In genomic region chr15:25798207-25798931, GRCh38 we compare ENCODE assay signal across 18 cellular contexts.
A peak's percentile ranks its signal among the peaks of the same experiment; 100 is the strongest.
DNase-seq lines count a peak whose midpoint lies in the region; FAIRE-seq and TF ChIP-seq lines count a peak whose summit lies in the region.
"Had no signal": no experiment of that assay in that cellular context is flagged by ENCODE, and none has a peak within 500 bp of the region (broad histone marks: within the 10 kb centered on the region; RNA-seq: fewer than 3 reads in every experiment).

No MANE protein-coding gene starts in this region.

- H2BK120ac ChIP-seq in mesenchymal stem cell (ENCODE audit: low read depth, low read length): no peak overlapping the region

- no peak overlapping the region for H3K23ac ChIP-seq in mesenchymal stem cell (ENCODE audit: low read length in 2 of 2)

- no peak overlapping the region for H4K91ac ChIP-seq in mesenchymal stem cell (ENCODE audit: low read length)

- peaks cover 0 to 27% of the 10 kb centered on the region in 2 experiments for H3K36me3 ChIP-seq in mesenchymal stem cell (ENCODE audit: control insufficient read depth in 1 of 2, insufficient read depth in 2 of 2, low read depth in 1 of 2, low read length in 2 of 2)
- H3K36me3 ChIP-seq in suprapubic skin: no peaks in the 10 kb centered on the region
- no peaks in the 10 kb centered on the region for H3K36me3 ChIP-seq in HAP-1 (replicated peaks)
- H3K36me3 ChIP-seq: cardiac muscle cell, left lung, spleen, upper lobe of left lung had no signal

- no peak overlapping the region for H2BK5ac ChIP-seq in mesenchymal stem cell (ENCODE audit: low read depth, low read length, poor library complexity, severe bottlenecking)

- no peak overlapping the region for H2BK15ac ChIP-seq in mesenchymal stem cell (ENCODE audit: low read depth, poor library complexity, severe bottlenecking)

- H3K36me3 Mint-ChIP-seq in activated T-helper 1 cell treated with anti-CD3 and anti-CD28 coated beads, Interleukin-12 subunit alpha, Interleukin-12 subunit beta, Interleukin-2, Interleukin-4 antibody, amounts not matched to agents 30 ng/mL and 10 ng/mL and 1 ng/mL, durations not matched to agents 14 hours and 24 hours and 36 hours (ENCODE audit: low read depth): peaks cover 7% of the 10 kb centered on the region
- H3K36me3 Mint-ChIP-seq: WTC11 had no signal

- no peak overlapping the region for H4K8ac ChIP-seq in mesenchymal stem cell (ENCODE audit: low read length)

- no peak overlapping the region for H3K14ac ChIP-seq in mesenchymal stem cell (ENCODE audit: low read length in 2 of 2)

- in situ Hi-C loops in HAP-1 (cut with MboI; ENCODE audit: low sequenced_read_pairs): no loop called here

- no peak overlapping the region for H2AK5ac ChIP-seq in mesenchymal stem cell (ENCODE audit: low read length, severe bottlenecking)

- no peak overlapping the region for H3K18ac ChIP-seq in mesenchymal stem cell (ENCODE audit: low read depth in 1 of 2, low read length in 2 of 2)

- no peak overlapping the region for H2AFZ ChIP-seq in mesenchymal stem cell (ENCODE audit: low read depth, low read length)

- peak overlapping the region; percentile 34 for H3K27ac Mint-ChIP-seq in activated T-helper 1 cell treated with anti-CD3 and anti-CD28 coated beads, Interleukin-12 subunit alpha, Interleukin-12 subunit beta, Interleukin-2, Interleukin-4 antibody, amounts not matched to agents 30 ng/mL and 10 ng/mL and 1 ng/mL, durations not matched to agents 14 hours and 24 hours and 36 hours

- intact Hi-C loops in activated T-helper 1 cell treated with anti-CD3 and anti-CD28 coated beads, Interleukin-12 subunit alpha, Interleukin-12 subunit beta, Interleukin-2, Interleukin-4 antibody, amounts not matched to agents 30 ng/mL and 10 ng/mL and 1 ng/mL, durations not matched to agents 14 hours and 24 hours and 36 hours (cut with micrococcal nuclease): no loop called here

- TF ChIP-seq CTCF in suprapubic skin (IDR thresholded peaks at IDR 0.05): no peak

- no peak overlapping the region for H3K4ac ChIP-seq in mesenchymal stem cell (ENCODE audit: low read depth in 1 of 2, low read length in 2 of 2)

- H3K9ac ChIP-seq in mesenchymal stem cell (ENCODE audit: low read length): peak overlapping the region; percentile 33

- H3K4me3 Mint-ChIP-seq in activated T-helper 1 cell treated with anti-CD3 and anti-CD28 coated beads, Interleukin-12 subunit alpha, Interleukin-12 subunit beta, Interleukin-2, Interleukin-4 antibody, amounts not matched to agents 30 ng/mL and 10 ng/mL and 1 ng/mL, durations not matched to agents 14 hours and 24 hours and 36 hours: no peak overlapping the region
- H3K4me3 Mint-ChIP-seq: activated T-cell treated with anti-CD3 and anti-CD28 coated beads, Interleukin-2, amount 50 U/mL, for 4 hours; WTC11 had no signal

- no peaks in the 10 kb centered on the region for H3K27me3 Mint-ChIP-seq in activated T-helper 1 cell treated with anti-CD3 and anti-CD28 coated beads, Interleukin-12 subunit alpha, Interleukin-12 subunit beta, Interleukin-2, Interleukin-4 antibody, amounts not matched to agents 30 ng/mL and 10 ng/mL and 1 ng/mL, durations not matched to agents 14 hours and 24 hours and 36 hours (ENCODE audit: insufficient read depth)

- peaks cover 41% of the 10 kb centered on the region for H3K4me1 Mint-ChIP-seq in activated T-helper 1 cell treated with anti-CD3 and anti-CD28 coated beads, Interleukin-12 subunit alpha, Interleukin-12 subunit beta, Interleukin-2, Interleukin-4 antibody, amounts not matched to agents 30 ng/mL and 10 ng/mL and 1 ng/mL, durations not matched to agents 14 hours and 24 hours and 36 hours (ENCODE audit: low read depth)

- TF ChIP-seq EP300 in suprapubic skin (IDR thresholded peaks at IDR 0.05): no peak

- H2BK12ac ChIP-seq in mesenchymal stem cell (ENCODE audit: low read length in 2 of 2): no peak overlapping the region

- WGBS in mesenchymal stem cell: 90% methylated on average over 23 of the region's 24 CpGs
- 73% methylated on average over 19 of the region's 24 CpGs for WGBS in suprapubic skin

- H3K27me3 ChIP-seq in mesenchymal stem cell (ENCODE audit: control insufficient read depth in 1 of 2, insufficient read depth in 1 of 2, low read length in 2 of 2) (peaks cover 0 to 8% of the 10 kb centered on the region in 2 experiments), suprapubic skin (no peaks in the 10 kb centered on the region), HAP-1 (ENCODE audit: low read depth) (no peaks in the 10 kb centered on the region)
- H3K27me3 ChIP-seq: cardiac muscle cell, left lung, SJSA1, upper lobe of left lung had no signal

- H3K27ac ChIP-seq in mesenchymal stem cell (ENCODE audit: low read length, poor library complexity, severe bottlenecking) (no peak overlapping the region), suprapubic skin (peak overlapping the region; percentile 86)
- H3K27ac ChIP-seq: cardiac muscle cell, left lung, SJSA1, spleen, upper lobe of left lung had no signal

- peak; percentile 59 for DNase-seq in activated effector memory CD4-positive, alpha-beta T cell treated with anti-CD3 and anti-CD28 coated beads, Interleukin-2, amount 50 U/mL, for 16 hours
- DNase-seq in activated effector memory CD4-positive, alpha-beta T cell treated with Interleukin-2 at 50 U/mL for 16 hours: no peak
- no peak for DNase-seq in activated T-helper 1 cell treated with anti-CD3 and anti-CD28 coated beads, Interleukin-12 subunit alpha, Interleukin-12 subunit beta, Interleukin-2, Interleukin-4 antibody, amounts not matched to agents 30 ng/mL and 10 ng/mL and 1 ng/mL, durations not matched to agents 14 hours and 24 hours and 36 hours (ENCODE audit: low spot score)
- DNase-seq in mesenchymal stem cell (no peak), suprapubic skin (ENCODE audit: low spot score in 2 of 2) (no peak), NCI-H2107 (lab: John Stamatoyannopoulos, UW) (no peak), HTR-8/SVneo (ENCODE audit: insufficient read length, low spot score) (no peak), HAP-1 (ENCODE audit: low spot score in 2 of 2) (no peak)
- DNase-seq: activated T-cell treated with anti-CD3 and anti-CD28 coated beads, Interleukin-2, amount 50 U/mL, for 4 hours; DMS 273 treated with DMSO at 0.1 percent for 48 hours; Kasumi-1; NCI-H2081; spleen had no signal

- no peaks in the 10 kb centered on the region for H3K9me3 Mint-ChIP-seq in activated T-helper 1 cell treated with anti-CD3 and anti-CD28 coated beads, Interleukin-12 subunit alpha, Interleukin-12 subunit beta, Interleukin-2, Interleukin-4 antibody, amounts not matched to agents 30 ng/mL and 10 ng/mL and 1 ng/mL, durations not matched to agents 14 hours and 24 hours and 36 hours
- H3K9me3 Mint-ChIP-seq: activated T-cell treated with anti-CD3 and anti-CD28 coated beads, Interleukin-2, amount 50 U/mL, for 4 hours; WTC11 had no signal

- peaks cover 8% of the 10 kb centered on the region for H3K4me1 ChIP-seq in mesenchymal stem cell (ENCODE audit: control insufficient read depth, insufficient read depth, low read depth, low read length)
- H3K4me1 ChIP-seq in suprapubic skin: peaks cover 51% of the 10 kb centered on the region
- peaks cover 17% of the 10 kb centered on the region for H3K4me1 ChIP-seq in HAP-1

- peaks cover 58% of the 10 kb centered on the region for H3K79me1 ChIP-seq in mesenchymal stem cell (replicated peaks; ENCODE audit: low read length, poor library complexity, severe bottlenecking)

- H3K4me3 ChIP-seq in mesenchymal stem cell (ENCODE audit: insufficient read depth in 1 of 2, low read depth in 1 of 2, low read length in 2 of 2) (no peak overlapping the region), suprapubic skin (no peak overlapping the region), HAP-1 (no peak overlapping the region)
- H3K4me3 ChIP-seq: cardiac muscle cell, left lung, SJSA1, spleen, upper lobe of left lung had no signal

- no peak for FAIRE-seq in HTR-8/SVneo (lab: Jason Lieb, UNC)

- no peaks in the 10 kb centered on the region for H3K9me3 ChIP-seq in mesenchymal stem cell (ENCODE audit: control insufficient read depth, low read length)
- no peaks in the 10 kb centered on the region for H3K9me3 ChIP-seq in suprapubic skin
- H3K9me3 ChIP-seq in HAP-1: no peaks in the 10 kb centered on the region
- H3K9me3 ChIP-seq: left lung, SJSA1, spleen, upper lobe of left lung had no signal

- TF ChIP-seq POLR2A in suprapubic skin (IDR thresholded peaks at IDR 0.05): no peak

- no peak overlapping the region for H3K4me2 ChIP-seq in mesenchymal stem cell (ENCODE audit: low read length, poor library complexity, severe bottlenecking)
